17 cellular contexts compared by ENCODE assay signal in the genomic region with DNA sequence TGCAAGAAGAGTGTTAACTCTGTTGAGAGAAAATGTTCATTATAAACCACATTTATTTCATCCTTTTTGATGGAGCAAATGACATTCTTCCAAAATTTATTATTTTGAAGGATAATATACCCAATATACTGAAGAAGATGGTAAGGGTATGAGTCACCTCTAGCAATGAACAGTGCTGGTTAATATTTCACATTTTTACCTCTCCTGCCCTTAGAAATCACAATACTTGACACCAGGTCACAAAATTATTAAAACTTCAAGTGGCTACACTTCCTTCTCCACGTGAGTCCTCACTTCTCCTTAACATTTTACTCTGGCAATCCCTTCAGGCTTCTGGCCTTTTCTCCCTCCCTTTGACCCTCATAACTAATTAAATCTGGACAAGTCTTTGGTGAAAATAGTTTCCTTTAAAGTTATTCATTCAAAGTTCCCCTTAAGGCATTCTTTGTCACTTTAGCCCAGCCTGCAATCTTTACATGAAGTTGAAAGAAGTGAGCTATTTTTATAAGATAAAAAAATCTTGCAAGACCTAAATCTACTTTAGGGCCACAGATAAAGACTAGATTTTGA.
"Had no signal": no experiment of that assay in that cellular context is flagged by ENCODE, and none has a peak within 500 bp of the region (broad histone marks: within the 10 kb centered on the region; RNA-seq: fewer than 3 reads in every experiment).

No MANE protein-coding gene starts in this region.

- H3K27ac Mint-ChIP-seq: activated T-helper 17 cell treated with anti-CD3 and anti-CD28 coated beads, Interleukin-2, amount 50 U/mL, for 72 hours; naive thymus-derived CD4-positive, alpha-beta T cell; stimulated activated naive B cell treated with anti-CD40 and anti-IgM and Interleukin-4, amounts not matched to agents 10 μg/mL and 1 μg/mL and 100 μg/mL, for 72 hours had no signal

- DNase-seq: activated CD4-positive, CD25-positive, alpha-beta regulatory T cell treated with anti-CD3 and anti-CD28 coated beads, Interleukin-2, amount 50 U/mL, for 72 hours; activated naive CD4-positive, alpha-beta T cell treated with Interleukin-2 at 50 U/mL for 16 hours; activated T-cell treated with anti-CD3 and anti-CD28 coated beads for 4 hours; hypothalamus; kidney glomerular epithelial cell; mammary epithelial cell; mucosa of descending colon; naive thymus-derived CD4-positive, alpha-beta T cell; stimulated activated CD4-positive, alpha-beta T cell treated with anti-CD3 and anti-CD28 coated beads, Interleukin-15, amount 100 ng/mL, for 24 hours; stimulated activated CD4-positive, alpha-beta T cell treated with anti-CD3 and anti-CD28 coated beads, Interleukin-4, amount 100 ng/mL, for 1 hour; stimulated activated naive B cell treated with anti-CD40 and anti-IgM and Interleukin-4, amounts not matched to agents 10 μg/mL and 1 μg/mL and 100 μg/mL, for 72 hours; transverse colon had no signal

- H3K27ac ChIP-seq: esophagus muscularis mucosa, right atrium auricular region, transverse colon had no signal

- FAIRE-seq: astrocyte, bronchial epithelial cell had no signal

- H3K27me3 Mint-ChIP-seq: activated T-helper 17 cell treated with anti-CD3 and anti-CD28 coated beads, Interleukin-2, amount 50 U/mL, for 72 hours; stimulated activated naive B cell treated with anti-CD40 and anti-IgM and Interleukin-4, amounts not matched to agents 10 μg/mL and 1 μg/mL and 100 μg/mL, for 72 hours had no signal

- H3K4me1 Mint-ChIP-seq: activated T-helper 17 cell treated with anti-CD3 and anti-CD28 coated beads, Interleukin-2, amount 50 U/mL, for 72 hours; stimulated activated naive B cell treated with anti-CD40 and anti-IgM and Interleukin-4, amounts not matched to agents 10 μg/mL and 1 μg/mL and 100 μg/mL, for 72 hours had no signal

- H3K9me3 Mint-ChIP-seq: activated T-helper 17 cell treated with anti-CD3 and anti-CD28 coated beads, Interleukin-2, amount 50 U/mL, for 72 hours; stimulated activated naive B cell treated with anti-CD40 and anti-IgM and Interleukin-4, amounts not matched to agents 10 μg/mL and 1 μg/mL and 100 μg/mL, for 72 hours had no signal

- H3K36me3 Mint-ChIP-seq: naive thymus-derived CD4-positive, alpha-beta T cell; stimulated activated naive B cell treated with anti-CD40 and anti-IgM and Interleukin-4, amounts not matched to agents 10 μg/mL and 1 μg/mL and 100 μg/mL, for 72 hours had no signal

- H3K4me3 Mint-ChIP-seq: activated T-helper 17 cell treated with anti-CD3 and anti-CD28 coated beads, Interleukin-2, amount 50 U/mL, for 72 hours; naive thymus-derived CD4-positive, alpha-beta T cell; stimulated activated naive B cell treated with anti-CD40 and anti-IgM and Interleukin-4, amounts not matched to agents 10 μg/mL and 1 μg/mL and 100 μg/mL, for 72 hours had no signal

- H3K9me3 ChIP-seq: esophagus muscularis mucosa, mucosa of descending colon, right atrium auricular region, transverse colon had no signal

- ATAC-seq: activated T-helper 17 cell treated with anti-CD3 and anti-CD28 coated beads, Interleukin-2, amount 50 U/mL, for 72 hours; mucosa of descending colon; naive thymus-derived CD4-positive, alpha-beta T cell; stimulated activated naive B cell treated with anti-CD40 and anti-IgM and Interleukin-4, amounts not matched to agents 10 μg/mL and 1 μg/mL and 100 μg/mL, for 72 hours had no signal

- H3K4me1 ChIP-seq: right atrium auricular region had no signal

- H3K4me3 ChIP-seq: esophagus muscularis mucosa, mucosa of descending colon, right atrium auricular region, transverse colon had no signal
